In the genomic region with DNA sequence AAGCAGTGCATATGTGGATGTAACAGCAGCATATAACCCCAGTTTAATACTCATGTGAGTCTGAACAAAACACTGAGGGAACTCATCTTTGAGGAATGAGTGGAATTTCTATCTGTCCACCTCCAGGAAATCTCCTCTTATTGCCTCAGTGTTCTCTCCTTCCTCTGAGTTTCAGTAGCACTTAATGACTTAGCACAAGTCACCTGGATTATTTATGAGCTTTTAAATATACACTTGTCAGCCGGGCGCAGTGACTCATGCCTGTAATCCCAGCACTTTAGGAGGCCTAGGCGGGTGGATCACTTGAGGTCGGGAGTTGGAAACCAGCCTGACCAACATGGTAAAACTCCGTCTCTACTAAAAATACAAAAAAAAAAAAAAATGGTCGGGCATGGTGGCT, we compare ENCODE assay signal across 13 cellular contexts. TPM values are rescaled to one million over a fixed set of nuclear protein-coding genes. Genes with fewer than 3 reads are reported as not detected.
DNase-seq lines count a peak whose midpoint lies in the region; ATAC-seq, FAIRE-seq and TF ChIP-seq lines count a peak whose summit lies in the region.
"Had no signal": no experiment of that assay in that cellular context is flagged by ENCODE, and none has a peak within 500 bp of the region (broad histone marks: within the 10 kb centered on the region; RNA-seq: fewer than 3 reads in every experiment).

No MANE protein-coding gene starts in this region.

- DNase-seq in DMS79 treated with DMSO at 0.1 percent for 48 hours (lab: John Stamatoyannopoulos, UW) = peak; percentile 15
- DNase-seq in DMS79 (lab: John Stamatoyannopoulos, UW) = no peak
- DNase-seq in SJSA1 (ENCODE audit: low read depth in 1 of 2, low spot score in 2 of 2) = peak; percentile 89 to 92
- DNase-seq in fibroblast of the conjunctiva (ENCODE audit: low read depth) = peak; percentile 10
- DNase-seq in smooth muscle cell (lab: John Stamatoyannopoulos, UW; ENCODE audit: unreplicated experiment) = no peak
- no peak for DNase-seq in stimulated activated effector memory CD8-positive, alpha-beta T cell treated with anti-CD3 and anti-CD28 coated beads, Interleukin-12 subunit alpha, Interleukin-12 subunit beta, amount 100 ng/mL, for 72 hours (ENCODE audit: low spot score in 2 of 2)
- no peak for DNase-seq in frontal cortex (ENCODE audit: low spot score in 2 of 2)
- DNase-seq in MM.1S = no peak
- DNase-seq: kidney; stimulated activated CD4-positive, alpha-beta T cell treated with anti-CD3 and anti-CD28 coated beads, Interleukin-12 subunit alpha, Interleukin-12 subunit beta, amount 100 ng/mL, for 4 hours had no signal

- peaks cover 63% of the 10 kb centered on the region for H3K4me1 ChIP-seq in SJSA1 (replicated peaks)
- H3K4me1 ChIP-seq in smooth muscle cell (ENCODE audit: low read depth) = peaks cover 12% of the 10 kb centered on the region
- H3K4me1 ChIP-seq in MM.1S (ENCODE audit: low read length) = no peaks in the 10 kb centered on the region

- peaks cover 5% of the 10 kb centered on the region for H3K36me3 Mint-ChIP-seq in stimulated activated effector memory CD8-positive, alpha-beta T cell treated with anti-CD3 and anti-CD28 coated beads, Interleukin-12 subunit alpha, Interleukin-12 subunit beta, amount 100 ng/mL, for 72 hours
- H3K36me3 Mint-ChIP-seq: IgD-negative memory B cell had no signal

- H2AFZ ChIP-seq in smooth muscle cell (ENCODE audit: low read depth) (no peak overlapping the region), MM.1S (ENCODE audit: low read length) (no peak overlapping the region)

- H3K9ac ChIP-seq in smooth muscle cell (ENCODE audit: low read depth) (no peak overlapping the region), MM.1S (ENCODE audit: low read length) (no peak overlapping the region)

- peaks cover 13% of the 10 kb centered on the region for H3K4me1 Mint-ChIP-seq in stimulated activated effector memory CD8-positive, alpha-beta T cell treated with anti-CD3 and anti-CD28 coated beads, Interleukin-12 subunit alpha, Interleukin-12 subunit beta, amount 100 ng/mL, for 72 hours

- H3K36me3 ChIP-seq in SJSA1 = peaks cover 16% of the 10 kb centered on the region; the same call in 1 of the 2 replicates
- no peaks in the 10 kb centered on the region for H3K36me3 ChIP-seq in smooth muscle cell (ENCODE audit: low read depth)
- H3K36me3 ChIP-seq in MM.1S (replicated peaks; ENCODE audit: insufficient read depth, low read length) = no peaks in the 10 kb centered on the region
- H3K36me3 ChIP-seq: cardiac muscle cell had no signal

- H3K27me3 ChIP-seq in SJSA1 (replicated peaks) (no peaks in the 10 kb centered on the region), smooth muscle cell (ENCODE audit: low read depth) (peaks cover 10% of the 10 kb centered on the region), MM.1S (replicated peaks; ENCODE audit: insufficient read depth, low read length) (no peaks in the 10 kb centered on the region)
- H3K27me3 ChIP-seq: cardiac muscle cell had no signal

- H3K27ac ChIP-seq in SJSA1 = peak overlapping the region; percentile 96
- H3K27ac ChIP-seq in smooth muscle cell (ENCODE audit: low read depth) = peak overlapping the region; percentile 51
- no peak overlapping the region for H3K27ac ChIP-seq in MM.1S (ENCODE audit: low read length)

- no peak overlapping the region for H3K4me3 Mint-ChIP-seq in stimulated activated effector memory CD8-positive, alpha-beta T cell treated with anti-CD3 and anti-CD28 coated beads, Interleukin-12 subunit alpha, Interleukin-12 subunit beta, amount 100 ng/mL, for 72 hours
- H3K4me3 Mint-ChIP-seq: IgD-negative memory B cell had no signal

- H3K4me3 ChIP-seq in SJSA1 = no peak overlapping the region
- H3K4me3 ChIP-seq in smooth muscle cell = no peak overlapping the region
- no peak overlapping the region for H3K4me3 ChIP-seq in MM.1S (ENCODE audit: low read length)
- H3K4me3 ChIP-seq: cardiac muscle cell had no signal

- no peaks in the 10 kb centered on the region for H3K9me3 Mint-ChIP-seq in stimulated activated effector memory CD8-positive, alpha-beta T cell treated with anti-CD3 and anti-CD28 coated beads, Interleukin-12 subunit alpha, Interleukin-12 subunit beta, amount 100 ng/mL, for 72 hours

- ATAC-seq in stimulated activated effector memory CD8-positive, alpha-beta T cell treated with anti-CD3 and anti-CD28 coated beads, Interleukin-12 subunit alpha, Interleukin-12 subunit beta, amount 100 ng/mL, for 72 hours = no peak

- H3F3A ChIP-seq in smooth muscle cell (ENCODE audit: low read depth) = no peaks in the 10 kb centered on the region
- H3F3A ChIP-seq in MM.1S (ENCODE audit: insufficient read depth, low read length) = no peaks in the 10 kb centered on the region

- 14% methylated on average over 6 of the region's 6 CpGs for WGBS in smooth muscle cell (ENCODE audit: low lambda C conversion rate)

- no peaks in the 10 kb centered on the region for H3K9me2 ChIP-seq in MM.1S (replicated peaks; ENCODE audit: insufficient read depth, low read length)

- no peak overlapping the region for H3K4me2 ChIP-seq in smooth muscle cell
- no peak overlapping the region for H3K4me2 ChIP-seq in MM.1S (ENCODE audit: low read depth, low read length)

- no peak for FAIRE-seq in frontal cortex (lab: Jason Lieb, UNC)
- FAIRE-seq: A204.1, kidney had no signal

- H4K20me1 ChIP-seq in smooth muscle cell (ENCODE audit: low read depth) (peaks cover 57% of the 10 kb centered on the region), MM.1S (ENCODE audit: insufficient read depth, low read length) (no peaks in the 10 kb centered on the region)

- no peak for TF ChIP-seq CTCF in smooth muscle cell (IDR thresholded peaks at IDR 0.05; ENCODE audit: borderline replicate concordance, insufficient read depth, poor library complexity, severe bottlenecking)
- no peak for TF ChIP-seq CTCF in MM.1S (IDR thresholded peaks at IDR 0.05; ENCODE audit: low read length)

- H3K9me3 ChIP-seq in SJSA1 (replicated peaks) (no peaks in the 10 kb centered on the region), smooth muscle cell (replicated peaks; ENCODE audit: low read depth) (no peaks in the 10 kb centered on the region), MM.1S (replicated peaks; ENCODE audit: insufficient read depth, low read length) (no peaks in the 10 kb centered on the region)

- no peaks in the 10 kb centered on the region for H3K79me2 ChIP-seq in smooth muscle cell (ENCODE audit: low read depth)
- no peaks in the 10 kb centered on the region for H3K79me2 ChIP-seq in MM.1S (ENCODE audit: low read length)

- no peak overlapping the region for H3K27ac Mint-ChIP-seq in stimulated activated effector memory CD8-positive, alpha-beta T cell treated with anti-CD3 and anti-CD28 coated beads, Interleukin-12 subunit alpha, Interleukin-12 subunit beta, amount 100 ng/mL, for 72 hours

RNA-seq across cellular contexts. Expression of gene LRRC20, which starts 4.3 kb away (rescaled TPM):
- 17.5 and 30.7 TPM in 2 replicates for total RNA-seq in SJSA1 (2014; rRNA removed; shearing (Covaris generic))
- 2.7 and 14.3 TPM in 2 replicates for total RNA-seq in smooth muscle cell
- 4.7 and 6.7 TPM in 2 replicates for polyA plus RNA-seq in smooth muscle cell
- total RNA-seq in frontal cortex = 11.0 TPM

RNA-seq across cellular contexts. Expression of gene EIF4EBP2, which starts 25.8 kb away (rescaled TPM):
- 30.3 and 42.4 TPM in 2 replicates for total RNA-seq in SJSA1 (2014; rRNA removed; shearing (Covaris generic))
- total RNA-seq in smooth muscle cell (43.9 and 51.4 TPM in 2 replicates), frontal cortex (47.3 TPM)
- polyA plus RNA-seq in smooth muscle cell = 23.5 and 35.9 TPM in 2 replicates

Comparison
In these comparisons a context has a peak if more than half of its experiments do, and no peak if none do; other contexts are left out.
1. DNase-seq: peak in DMS79 treated with DMSO at 0.1 percent for 48 hours (single experiment), SJSA1 (2 of 2) and fibroblast of the conjunctiva (single experiment); none in DMS79 (single experiment), smooth muscle cell (single experiment), stimulated activated effector memory CD8-positive, alpha-beta T cell treated with anti-CD3 and anti-CD28 coated beads, Interleukin-12 subunit alpha, Interleukin-12 subunit beta, amount 100 ng/mL, for 72 hours (0 of 2), frontal cortex (0 of 2) and MM.1S (single experiment).